Comparison of ENCODE assay signal across 14 cellular contexts in genomic region chr19:58084596-58085347, GRCh38. TPM values are rescaled to one million over a fixed set of nuclear protein-coding genes. Genes with fewer than 3 reads are reported as not detected.
DNase-seq lines count a peak whose midpoint lies in the region; ATAC-seq and TF ChIP-seq lines count a peak whose summit lies in the region.
"Had no signal": no experiment of that assay in that cellular context is flagged by ENCODE, and none has a peak within 500 bp of the region (broad histone marks: within the 10 kb centered on the region; RNA-seq: fewer than 3 reads in every experiment).

No MANE protein-coding gene starts in this region.

- H3K27me3 ChIP-seq in right atrium auricular region (no peaks in the 10 kb centered on the region), testis (no peaks in the 10 kb centered on the region)

- H3K27ac ChIP-seq in right atrium auricular region: no peak overlapping the region
- H3K27ac ChIP-seq in coronary artery: no peak overlapping the region
- H3K27ac ChIP-seq in testis: no peak overlapping the region
- H3K27ac ChIP-seq: 22Rv1 had no signal

- H3K9me3 ChIP-seq in right atrium auricular region (peaks cover 14 to 73% of the 10 kb centered on the region in 2 donors), testis (no peaks in the 10 kb centered on the region)

- CTCF ChIA-PET in GM10248 (lab: Yijun Ruan, JAX): no interaction called here

- TF ChIP-seq POLR2A in testis (IDR thresholded peaks at IDR 0.05): no peak

- WGBS in testis, 2 donors: 80% methylated on average over 22 to 68 of the region's 69 CpGs

- intact Hi-C loops in Right ventricle myocardium superior (cut with DNase I): no loop called here
- intact Hi-C loops in testis (cut with DNase I; ENCODE audit: low total_unique reads): no loop called here

- H3K4me3 ChIP-seq in right atrium auricular region (no peak overlapping the region), coronary artery (peak overlapping the region; percentile 25), testis (peak overlapping the region; percentile 29 to 52)
- H3K4me3 ChIP-seq: GM12878 had no signal

- H3K36me3 ChIP-seq in right atrium auricular region: peaks cover 55% of the 10 kb centered on the region
- H3K36me3 ChIP-seq in testis (ENCODE audit: low read depth, missing control alignments): no peaks in the 10 kb centered on the region

- DNase-seq in Right ventricle myocardium superior (no peak), right atrium auricular region (ENCODE audit: low spot score) (no peak), GM10266 (ENCODE audit: extremely low spot score) (peak; percentile 17), coronary artery (ENCODE audit: low spot score) (no peak), testis (no peak), NOMO-1 treated with DMSO at 0.1 percent for 48 hours (lab: John Stamatoyannopoulos, UW; ENCODE audit: unreplicated experiment) (no peak), NCI-H1436 (lab: John Stamatoyannopoulos, UW) (no peak), GM10248 (ENCODE audit: extremely low spot score) (no peak)
- DNase-seq: CD4-positive, CD25-positive, alpha-beta regulatory T cell; DMS53; GF-D8; HCEC 1CT had no signal

- H3K4me1 ChIP-seq in right atrium auricular region (no peaks in the 10 kb centered on the region), testis (no peaks in the 10 kb centered on the region)

- peak; percentile 8 for ATAC-seq in Right ventricle myocardium superior (ENCODE audit: poor library complexity)
- ATAC-seq: GM12878 had no signal

- POLR2A ChIA-PET in GM10248 (lab: Yijun Ruan, JAX): no interaction called here

- TF ChIP-seq CTCF in right atrium auricular region (IDR thresholded peaks at IDR 0.05) (no peak), GM10266 (IDR thresholded peaks at IDR 0.05; ENCODE audit: control insufficient read depth, insufficient read depth, low read depth, missing control alignments) (no peak), coronary artery (IDR thresholded peaks at IDR 0.05) (no peak), testis (IDR thresholded peaks at IDR 0.05) (no peak), GM10248 (IDR thresholded peaks at IDR 0.05; ENCODE audit: control extremely low read depth, extremely low read depth, low read depth, missing control alignments) (no peak)

RNA-seq across cellular contexts. Expression of gene ZSCAN18, which starts 13.3 kb away (rescaled TPM):
- total RNA-seq in Right ventricle myocardium superior: 60.5 TPM
- total RNA-seq in right atrium auricular region: 10 to 100 TPM; 48.3 to 65.7 TPM
- total RNA-seq in testis: 100 to 1,000 TPM; 150 to 169 TPM
- 95.1 TPM for polyA plus RNA-seq in testis (ENCODE audit: insufficient read depth, low read depth, low replicate concordance)

RNA-seq across cellular contexts. Expression of gene ZNF135, which starts 25.7 kb away (rescaled TPM):
- total RNA-seq in Right ventricle myocardium superior (3.4 TPM), right atrium auricular region (1 to 10 TPM; 2.5 to 3.1 TPM), testis (10 to 100 TPM; 19.1 to 33.7 TPM)
- polyA plus RNA-seq in testis (ENCODE audit: insufficient read depth, low read depth, low replicate concordance): 14.5 TPM
- total RNA-seq: GM12878 had no signal

RNA-seq across cellular contexts. Expression of gene ZSCAN1, which starts 50.9 kb away (rescaled TPM):
- total RNA-seq in Right ventricle myocardium superior (not detected), right atrium auricular region (not detected), testis (1 to 10 TPM; 5.9 to 6.5 TPM)
- polyA plus RNA-seq in testis (ENCODE audit: insufficient read depth, low read depth, low replicate concordance): 8.0 TPM
- total RNA-seq: CD4-positive, CD25-positive, alpha-beta regulatory T cell; GM12878 had no signal
- polyA plus RNA-seq: CD4-positive, CD25-positive, alpha-beta regulatory T cell; GM12878 had no signal

Comparison
In these comparisons a context has a peak if more than half of its experiments do, and no peak if none do; other contexts are left out.
1. H3K4me3 ChIP-seq: peak in coronary artery (single experiment) and testis (2 of 2); none in right atrium auricular region (0 of 2).